ENCODE assay signal across 10 cellular contexts in genomic region chr20:33373735-33374605, GRCh38.
DNase-seq lines count a peak whose midpoint lies in the region; ATAC-seq lines count a peak whose summit lies in the region.
"Had no signal": no experiment of that assay in that cellular context is flagged by ENCODE, and none has a peak within 500 bp of the region (broad histone marks: within the 10 kb centered on the region; RNA-seq: fewer than 3 reads in every experiment).

No MANE protein-coding gene starts in this region.

- H3K9me3 Mint-ChIP-seq in memory B cell: no peaks in the 10 kb centered on the region
- H3K9me3 Mint-ChIP-seq: activated naive CD4-positive, alpha-beta T cell treated with anti-CD3 and anti-CD28 coated beads, Interleukin-2, amount 50 U/mL, for 72 hours had no signal

- H3K27ac Mint-ChIP-seq in memory B cell: peak overlapping the region; percentile 45

- in situ Hi-C loops in T47D (cut with HindIII; ENCODE audit: low pct_unique_long_range_greater_than_20kb, low sequenced_read_pairs): no loop called here

- peaks cover 10% of the 10 kb centered on the region for H3K4me1 Mint-ChIP-seq in memory B cell

- no peaks in the 10 kb centered on the region for H3K27me3 Mint-ChIP-seq in memory B cell

- DNase-seq in COR-L47 (lab: John Stamatoyannopoulos, UW) (peak; percentile 73), NCI-H2029 treated with DMSO at 0.1 percent for 48 hours (lab: John Stamatoyannopoulos, UW) (peak; percentile 96), T47D (ENCODE audit: low read depth in 1 of 2, low spot score in 1 of 2) (peak; percentile 76 to 95), memory B cell (ENCODE audit: low spot score in 2 of 2) (no peak), caudate nucleus (lab: John Stamatoyannopoulos, UW) (no peak)
- DNase-seq in activated T-cell treated with anti-CD3 and anti-CD28 coated beads, Interleukin-2, amount 50 U/mL, for 1 hour: no peak
- DNase-seq: T-helper 1 cell had no signal

- H3K27ac ChIP-seq in caudate nucleus (ENCODE audit: low read depth, low read length): no peak overlapping the region

- peaks cover 21% of the 10 kb centered on the region for H3K36me3 Mint-ChIP-seq in memory B cell

- ATAC-seq in memory B cell (ENCODE audit: low read depth) (no peak), HG02678 (IDR thresholded peaks at IDR 0.05; ENCODE audit: unreplicated experiment) (no peak), HG02759 (IDR thresholded peaks at IDR 0.05; ENCODE audit: unreplicated experiment) (no peak)
- ATAC-seq: activated naive CD4-positive, alpha-beta T cell treated with anti-CD3 and anti-CD28 coated beads, Interleukin-2, amount 50 U/mL, for 72 hours had no signal

- H3K4me3 Mint-ChIP-seq in memory B cell: no peak overlapping the region

Comparison
In these comparisons a context has a peak if more than half of its experiments do, and no peak if none do; other contexts are left out.
1. DNase-seq: peak in COR-L47 (single experiment), NCI-H2029 treated with DMSO at 0.1 percent for 48 hours (single experiment) and T47D (2 of 2); none in memory B cell (0 of 2), activated T-cell treated with anti-CD3 and anti-CD28 coated beads, Interleukin-2, amount 50 U/mL, for 1 hour (single experiment) and caudate nucleus (0 of 61).